In genomic region chr19:24059572-24060295, GRCh38 we compare ENCODE assay signal across 17 cellular contexts.
"Had no signal": no experiment of that assay in that cellular context is flagged by ENCODE, and none has a peak within 500 bp of the region (broad histone marks: within the 10 kb centered on the region; RNA-seq: fewer than 3 reads in every experiment).

No MANE protein-coding gene starts in this region.

- H3K9me3 Mint-ChIP-seq: activated B cell treated with CpG ODN at 0.5 μM for 24 hours; activated naive CD4-positive, alpha-beta T cell treated with anti-CD3 and anti-CD28 coated beads, Interleukin-2, amount 10 ng/mL, durations not matched to agents 7 days and 5 days; brain; dendritic cell treated with granulocyte-macrophage colony-stimulating factor and Interleukin-4, amounts not matched to agents 40 ng/mL and 50 ng/mL, for 4 days; naive thymus-derived CD8-positive, alpha-beta T cell had no signal

- DNase-seq: activated B cell treated with CpG ODN at 0.5 μM for 24 hours; activated CD4-positive, alpha-beta T cell treated with anti-CD3 and anti-CD28 coated beads, Interleukin-2, amount 10 ng/mL, durations not matched to agents 24 days and 14 days; activated naive CD4-positive, alpha-beta T cell treated with anti-CD3 and anti-CD28 coated beads, Interleukin-2, amount 10 ng/mL, durations not matched to agents 7 days and 5 days; amygdala; cerebellar nuclear complex; hypothalamus; left cardiac atrium; naive thymus-derived CD8-positive, alpha-beta T cell; occipital lobe; stimulated activated CD4-positive, alpha-beta T cell treated with anti-CD3 and anti-CD28 coated beads, Interleukin-2, amount 100 ng/mL, for 24 hours; stimulated activated naive CD4-positive, alpha-beta T cell; upper lobe of left lung had no signal

- H3K4me3 ChIP-seq: lung, prostate gland, upper lobe of left lung had no signal

- H3K4me1 ChIP-seq: prostate gland, upper lobe of left lung had no signal

- H3K9me3 ChIP-seq: prostate gland, upper lobe of left lung had no signal

- H3K4me3 Mint-ChIP-seq: activated B cell treated with CpG ODN at 0.5 μM for 24 hours; activated CD4-positive, alpha-beta T cell treated with anti-CD3 and anti-CD28 coated beads, Interleukin-2, amount 10 ng/mL, durations not matched to agents 24 days and 14 days; activated naive CD4-positive, alpha-beta T cell treated with anti-CD3 and anti-CD28 coated beads, Interleukin-2, amount 10 ng/mL, durations not matched to agents 7 days and 5 days; brain; dendritic cell treated with granulocyte-macrophage colony-stimulating factor and Interleukin-4, amounts not matched to agents 40 ng/mL and 50 ng/mL, for 4 days; naive thymus-derived CD8-positive, alpha-beta T cell had no signal

- H3K27ac ChIP-seq: prostate gland, upper lobe of left lung had no signal

- H3K27ac Mint-ChIP-seq: activated B cell treated with CpG ODN at 0.5 μM for 24 hours; activated CD4-positive, alpha-beta T cell treated with anti-CD3 and anti-CD28 coated beads, Interleukin-2, amount 10 ng/mL, durations not matched to agents 24 days and 14 days; activated naive CD4-positive, alpha-beta T cell treated with anti-CD3 and anti-CD28 coated beads, Interleukin-2, amount 10 ng/mL, durations not matched to agents 7 days and 5 days; dendritic cell treated with granulocyte-macrophage colony-stimulating factor and Interleukin-4, amounts not matched to agents 40 ng/mL and 50 ng/mL, for 4 days had no signal

- H3K27me3 ChIP-seq: upper lobe of left lung had no signal

- H3K4me1 Mint-ChIP-seq: activated B cell treated with CpG ODN at 0.5 μM for 24 hours; activated naive CD4-positive, alpha-beta T cell treated with anti-CD3 and anti-CD28 coated beads, Interleukin-2, amount 10 ng/mL, durations not matched to agents 7 days and 5 days; brain had no signal

- ATAC-seq: left cardiac atrium; naive thymus-derived CD8-positive, alpha-beta T cell; sciatic nerve had no signal

- H3K27me3 Mint-ChIP-seq: activated B cell treated with CpG ODN at 0.5 μM for 24 hours; activated CD4-positive, alpha-beta T cell treated with anti-CD3 and anti-CD28 coated beads, Interleukin-2, amount 10 ng/mL, durations not matched to agents 24 days and 14 days; activated naive CD4-positive, alpha-beta T cell treated with anti-CD3 and anti-CD28 coated beads, Interleukin-2, amount 10 ng/mL, durations not matched to agents 7 days and 5 days; brain; dendritic cell treated with granulocyte-macrophage colony-stimulating factor and Interleukin-4, amounts not matched to agents 40 ng/mL and 50 ng/mL, for 4 days; naive thymus-derived CD8-positive, alpha-beta T cell had no signal
